ENCODE assay signal across 41 cellular contexts in genomic region chr18:24366328-24366727, GRCh38.
"Had no signal": no experiment of that assay in that cellular context is flagged by ENCODE, and none has a peak within 500 bp of the region (broad histone marks: within the 10 kb centered on the region; RNA-seq: fewer than 3 reads in every experiment).

No MANE protein-coding gene starts in this region.

- H3K27ac Mint-ChIP-seq: activated naive CD4-positive, alpha-beta T cell treated with anti-CD3 and anti-CD28 coated beads for 36 hours; activated naive CD4-positive, alpha-beta T cell treated with anti-CD3 and anti-CD28 coated beads, Interleukin-2, amount 10 ng/mL, durations not matched to agents 7 days and 5 days; activated naive CD4-positive, alpha-beta T cell treated with anti-CD3 and anti-CD28 coated beads, Interleukin-2, amount 50 U/mL, for 24 hours; activated naive CD4-positive, alpha-beta T cell treated with anti-CD3 and anti-CD28 coated beads, Interleukin-2, amount 50 U/mL, for 72 hours; activated naive CD8-positive, alpha-beta T cell; activated naive CD8-positive, alpha-beta T cell treated with anti-CD3 and anti-CD28 coated beads for 36 hours; activated naive CD8-positive, alpha-beta T cell treated with anti-CD3 and anti-CD28 coated beads, Interleukin-2, amount 10 ng/mL, durations not matched to agents 7 days and 5 days; activated naive CD8-positive, alpha-beta T cell treated with anti-CD3 and anti-CD28 coated beads, Interleukin-2, amount 50 U/mL, for 24 hours; activated T-cell treated with anti-CD3 and anti-CD28 coated beads, Interleukin-2, amount 50 U/mL, for 24 hours; activated T-cell treated with anti-CD3 and anti-CD28 coated beads, Interleukin-2, amount 50 U/mL, for 72 hours; activated T-helper 1 cell treated with anti-CD3 and anti-CD28 coated beads, Interleukin-12 subunit alpha, Interleukin-12 subunit beta, Interleukin-2, Interleukin-4 antibody, amounts not matched to agents 30 ng/mL and 10 ng/mL and 1 ng/mL, durations not matched to agents 14 hours and 24 hours and 36 hours; activated T-helper 17 cell treated with anti-CD3 and anti-CD28 coated beads, Interleukin-2, amount 50 U/mL, for 72 hours; activated T-helper 2 cell treated with anti-CD3 and anti-CD28 coated beads, Interferon-gamma antibody, Interleukin-2, Interleukin-4, amounts not matched to agents 10 μg/mL and 5 μg/mL and 100 μg/mL, durations not matched to agents 14 hours and 24 hours and 36 hours; brain had no signal

- FAIRE-seq: astrocyte, bronchial epithelial cell had no signal

- ATAC-seq: activated naive CD4-positive, alpha-beta T cell treated with anti-CD3 and anti-CD28 coated beads, Interleukin-2, amount 50 U/mL, for 72 hours; activated naive CD8-positive, alpha-beta T cell treated with anti-CD3 and anti-CD28 coated beads, Interleukin-2, amount 50 U/mL, for 24 hours; activated T-cell treated with anti-CD3 and anti-CD28 coated beads, Interleukin-2, amount 50 U/mL, for 4 hours; activated T-cell treated with anti-CD3 and anti-CD28 coated beads, Interleukin-2, amount 50 U/mL, for 72 hours; activated T-helper 17 cell treated with anti-CD3 and anti-CD28 coated beads, Interleukin-2, amount 50 U/mL, for 72 hours; body of pancreas had no signal

- H3K4me3 ChIP-seq: adrenal gland, ascending aorta, body of pancreas, breast epithelium, cardiac muscle cell had no signal

- DNase-seq: activated effector memory CD4-positive, alpha-beta T cell treated with anti-CD3 and anti-CD28 coated beads, Interleukin-2, amount 50 U/mL, for 16 hours; activated effector memory CD4-positive, alpha-beta T cell treated with Interleukin-2 at 50 U/mL for 16 hours; activated gamma-delta T cell; activated gamma-delta T cell treated with Interleukin-2 at 50 U/mL for 16 hours; activated naive CD4-positive, alpha-beta T cell; activated naive CD4-positive, alpha-beta T cell treated with anti-CD3 and anti-CD28 coated beads for 36 hours; activated naive CD4-positive, alpha-beta T cell treated with anti-CD3 and anti-CD28 coated beads, Interleukin-2, amount 10 ng/mL, durations not matched to agents 7 days and 5 days; activated naive CD4-positive, alpha-beta T cell treated with anti-CD3 and anti-CD28 coated beads, Interleukin-2, amount 50 U/mL, for 16 hours; activated naive CD4-positive, alpha-beta T cell treated with Interleukin-2 at 50 U/mL for 16 hours; activated naive CD8-positive, alpha-beta T cell treated with anti-CD3 and anti-CD28 coated beads for 36 hours; activated naive CD8-positive, alpha-beta T cell treated with anti-CD3 and anti-CD28 coated beads, Interleukin-2, amount 10 ng/mL, durations not matched to agents 7 days and 5 days; activated naive CD8-positive, alpha-beta T cell treated with anti-CD3 and anti-CD28 coated beads, Interleukin-2, amount 50 U/mL, for 24 hours; activated T-cell treated with anti-CD3 and anti-CD28 coated beads for 4 hours; activated T-cell treated with anti-CD3 and anti-CD28 coated beads, Interleukin-2, amount 50 U/mL, for 1 hour; activated T-cell treated with anti-CD3 and anti-CD28 coated beads, Interleukin-2, amount 50 U/mL, for 24 hours; activated T-cell treated with anti-CD3 and anti-CD28 coated beads, Interleukin-2, amount 50 U/mL, for 4 hours; activated T-cell treated with anti-CD3 and anti-CD28 coated beads, Interleukin-2, amount 50 U/mL, for 48 hours; activated T-cell treated with anti-CD3 and anti-CD28 coated beads, Interleukin-2, amount 50 U/mL, for 72 hours; amniotic stem cell; amygdala; anterior cingulate cortex; aorta; body of pancreas; brain microvascular endothelial cell; caudate nucleus; central memory CD4-positive, alpha-beta T cell; cerebellar nuclear complex had no signal

- H3K9me3 ChIP-seq: adrenal gland, ascending aorta, body of pancreas, breast epithelium had no signal

- H3K9me3 Mint-ChIP-seq: activated naive CD4-positive, alpha-beta T cell treated with anti-CD3 and anti-CD28 coated beads for 36 hours; activated naive CD4-positive, alpha-beta T cell treated with anti-CD3 and anti-CD28 coated beads, Interleukin-2, amount 10 ng/mL, durations not matched to agents 7 days and 5 days; activated naive CD4-positive, alpha-beta T cell treated with anti-CD3 and anti-CD28 coated beads, Interleukin-2, amount 50 U/mL, for 24 hours; activated naive CD4-positive, alpha-beta T cell treated with anti-CD3 and anti-CD28 coated beads, Interleukin-2, amount 50 U/mL, for 72 hours; activated naive CD8-positive, alpha-beta T cell treated with anti-CD3 and anti-CD28 coated beads for 36 hours; activated naive CD8-positive, alpha-beta T cell treated with anti-CD3 and anti-CD28 coated beads, Interleukin-2, amount 10 ng/mL, durations not matched to agents 7 days and 5 days; activated naive CD8-positive, alpha-beta T cell treated with anti-CD3 and anti-CD28 coated beads, Interleukin-2, amount 50 U/mL, for 24 hours; activated T-cell treated with anti-CD3 and anti-CD28 coated beads, Interleukin-2, amount 50 U/mL, for 24 hours; activated T-cell treated with anti-CD3 and anti-CD28 coated beads, Interleukin-2, amount 50 U/mL, for 4 hours; activated T-cell treated with anti-CD3 and anti-CD28 coated beads, Interleukin-2, amount 50 U/mL, for 72 hours; activated T-helper 1 cell treated with anti-CD3 and anti-CD28 coated beads, Interleukin-12 subunit alpha, Interleukin-12 subunit beta, Interleukin-2, Interleukin-4 antibody, amounts not matched to agents 30 ng/mL and 10 ng/mL and 1 ng/mL, durations not matched to agents 14 hours and 24 hours and 36 hours; activated T-helper 17 cell treated with anti-CD3 and anti-CD28 coated beads, Interleukin-2, amount 50 U/mL, for 72 hours; activated T-helper 2 cell treated with anti-CD3 and anti-CD28 coated beads, Interferon-gamma antibody, Interleukin-2, Interleukin-4, amounts not matched to agents 10 μg/mL and 5 μg/mL and 100 μg/mL, durations not matched to agents 14 hours and 24 hours and 36 hours; brain; central memory CD8-positive, alpha-beta T cell had no signal

- H3K36me3 Mint-ChIP-seq: activated naive CD8-positive, alpha-beta T cell treated with anti-CD3 and anti-CD28 coated beads for 36 hours; activated naive CD8-positive, alpha-beta T cell treated with anti-CD3 and anti-CD28 coated beads, Interleukin-2, amount 10 ng/mL, durations not matched to agents 7 days and 5 days had no signal

- H3K27me3 ChIP-seq: adrenal gland, ascending aorta, body of pancreas, brain microvascular endothelial cell, breast epithelium, cardiac muscle cell had no signal

- H3K36me3 ChIP-seq: adrenal gland, ascending aorta, brain microvascular endothelial cell, breast epithelium, cardiac muscle cell had no signal

- H3K27ac ChIP-seq: adrenal gland, ascending aorta, body of pancreas, brain microvascular endothelial cell, breast epithelium, cardiac muscle cell had no signal

- H3K4me1 ChIP-seq: adrenal gland, ascending aorta, body of pancreas, breast epithelium had no signal

- H3K4me3 Mint-ChIP-seq: activated naive CD4-positive, alpha-beta T cell treated with anti-CD3 and anti-CD28 coated beads for 36 hours; activated naive CD4-positive, alpha-beta T cell treated with anti-CD3 and anti-CD28 coated beads, Interleukin-2, amount 10 ng/mL, durations not matched to agents 7 days and 5 days; activated naive CD4-positive, alpha-beta T cell treated with anti-CD3 and anti-CD28 coated beads, Interleukin-2, amount 50 U/mL, for 24 hours; activated naive CD8-positive, alpha-beta T cell; activated naive CD8-positive, alpha-beta T cell treated with anti-CD3 and anti-CD28 coated beads for 36 hours; activated naive CD8-positive, alpha-beta T cell treated with anti-CD3 and anti-CD28 coated beads, Interleukin-2, amount 10 ng/mL, durations not matched to agents 7 days and 5 days; activated naive CD8-positive, alpha-beta T cell treated with anti-CD3 and anti-CD28 coated beads, Interleukin-2, amount 50 U/mL, for 24 hours; activated T-cell treated with anti-CD3 and anti-CD28 coated beads, Interleukin-2, amount 50 U/mL, for 24 hours; activated T-cell treated with anti-CD3 and anti-CD28 coated beads, Interleukin-2, amount 50 U/mL, for 4 hours; activated T-cell treated with anti-CD3 and anti-CD28 coated beads, Interleukin-2, amount 50 U/mL, for 72 hours; activated T-helper 1 cell treated with anti-CD3 and anti-CD28 coated beads, Interleukin-12 subunit alpha, Interleukin-12 subunit beta, Interleukin-2, Interleukin-4 antibody, amounts not matched to agents 30 ng/mL and 10 ng/mL and 1 ng/mL, durations not matched to agents 14 hours and 24 hours and 36 hours; activated T-helper 17 cell treated with anti-CD3 and anti-CD28 coated beads, Interleukin-2, amount 50 U/mL, for 72 hours; brain; central memory CD8-positive, alpha-beta T cell had no signal

- H3K4me1 Mint-ChIP-seq: central memory CD8-positive, alpha-beta T cell had no signal

- H3K27me3 Mint-ChIP-seq: activated naive CD4-positive, alpha-beta T cell treated with anti-CD3 and anti-CD28 coated beads, Interleukin-2, amount 10 ng/mL, durations not matched to agents 7 days and 5 days; activated naive CD4-positive, alpha-beta T cell treated with anti-CD3 and anti-CD28 coated beads, Interleukin-2, amount 50 U/mL, for 24 hours; activated naive CD8-positive, alpha-beta T cell; activated naive CD8-positive, alpha-beta T cell treated with anti-CD3 and anti-CD28 coated beads for 36 hours; activated naive CD8-positive, alpha-beta T cell treated with anti-CD3 and anti-CD28 coated beads, Interleukin-2, amount 10 ng/mL, durations not matched to agents 7 days and 5 days; activated naive CD8-positive, alpha-beta T cell treated with anti-CD3 and anti-CD28 coated beads, Interleukin-2, amount 50 U/mL, for 24 hours; activated T-cell treated with anti-CD3 and anti-CD28 coated beads, Interleukin-2, amount 50 U/mL, for 24 hours; activated T-helper 17 cell treated with anti-CD3 and anti-CD28 coated beads, Interleukin-2, amount 50 U/mL, for 72 hours; brain; central memory CD8-positive, alpha-beta T cell had no signal
